1 cellular context compared by ENCODE assay signal in genomic region chr20:33433875-33434274, GRCh38.
TF ChIP-seq lines count a peak whose summit lies in the region.

No MANE protein-coding gene starts in this region.

TF ChIP-seq in HCT116, 20 proteins besides CTCF, POLR2A, EP300 and RAD21 (continued from another document):
- TF ChIP-seq REST (IDR thresholded peaks at IDR 0.05; ENCODE audit: low read depth): no peak
